15 cellular contexts compared by ENCODE assay signal in the genomic region with DNA sequence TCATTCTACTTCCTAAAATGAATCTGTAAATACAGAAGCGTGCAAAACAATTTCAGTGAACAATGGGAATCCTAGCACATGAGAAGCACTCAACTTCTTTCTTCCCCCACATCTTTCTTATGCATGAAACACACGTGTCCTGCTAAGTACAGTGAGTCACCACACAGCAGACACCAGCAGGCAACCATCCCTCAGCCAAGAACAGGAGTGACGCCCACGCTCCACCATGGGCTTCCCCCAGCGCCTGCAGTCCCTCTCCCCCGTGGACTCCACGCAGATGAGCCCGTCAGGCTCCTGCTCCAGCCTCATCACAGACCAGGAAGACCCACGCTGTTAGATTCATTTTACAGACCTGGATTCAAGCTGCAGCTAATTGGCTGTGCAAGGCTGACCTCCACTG. TPM values are rescaled to one million over a fixed set of nuclear protein-coding genes. Genes with fewer than 3 reads are reported as not detected.
DNase-seq lines count a peak whose midpoint lies in the region; ATAC-seq, FAIRE-seq and TF ChIP-seq lines count a peak whose summit lies in the region.
"Had no signal": no experiment of that assay in that cellular context is flagged by ENCODE, and none has a peak within 500 bp of the region (broad histone marks: within the 10 kb centered on the region; RNA-seq: fewer than 3 reads in every experiment).

No MANE protein-coding gene starts in this region.

- peak; percentile 28 for FAIRE-seq in HTR-8/SVneo (lab: Jason Lieb, UNC)

- no peaks in the 10 kb centered on the region for H3K27me3 ChIP-seq in BE2C

- DNase-seq in BE2C (peak; percentile 51), HTR-8/SVneo (ENCODE audit: insufficient read length, low spot score) (no peak), choroid plexus epithelial cell (ENCODE audit: low read depth) (peak; percentile 26), myocyte (ENCODE audit: low read depth) (peak; percentile 9), NCI-H2171 (lab: John Stamatoyannopoulos, UW) (no peak), GF-D8 (lab: John Stamatoyannopoulos, UW) (no peak)
- DNase-seq in activated CD8-positive, alpha-beta memory T cell treated with anti-CD3 and anti-CD28 coated beads, Interleukin-2, amount 50 U/mL, for 4 hours: no peak
- DNase-seq: activated CD4-positive, alpha-beta T cell treated with anti-CD3 and anti-CD28 coated beads for 36 hours; activated naive CD4-positive, alpha-beta T cell treated with anti-CD3 and anti-CD28 coated beads for 36 hours; DMS79 treated with DMSO at 0.1 percent for 48 hours; nephron progenitor cell; stimulated activated CD4-positive, alpha-beta T cell treated with anti-CD3 and anti-CD28 coated beads, Interleukin-2, amount 100 ng/mL, for 48 hours had no signal

- no peak for ATAC-seq in HG03442 (IDR thresholded peaks at IDR 0.05; ENCODE audit: unreplicated experiment)
- ATAC-seq: activated CD4-positive, alpha-beta T cell treated with anti-CD3 and anti-CD28 coated beads for 36 hours had no signal

- H3K4me1 ChIP-seq in BE2C: peaks cover 16% of the 10 kb centered on the region

- no peak for TF ChIP-seq CTCF in BE2C (IDR thresholded peaks at IDR 0.05; ENCODE audit: low read depth, low read length)
- TF ChIP-seq CTCF in choroid plexus epithelial cell (conservative IDR thresholded peaks at IDR 0.05; ENCODE audit: low read depth, low read length): no peak

- no peaks in the 10 kb centered on the region for H3K9me3 ChIP-seq in BE2C
- H3K9me3 ChIP-seq: thoracic aorta had no signal

- H3K4me3 ChIP-seq in BE2C (ENCODE audit: low read depth, low read length) (no peak overlapping the region; the same call in 1 of the 2 replicates), choroid plexus epithelial cell (ENCODE audit: low read depth, low read length) (no peak overlapping the region)
- H3K4me3 ChIP-seq: lung, thoracic aorta had no signal

- H3K36me3 ChIP-seq in BE2C: no peaks in the 10 kb centered on the region
- H3K36me3 ChIP-seq: thoracic aorta had no signal

RNA-seq across cellular contexts. Expression of gene HMX1, which starts 16.8 kb away (rescaled TPM):
- polyA plus RNA-seq in BE2C (2012; ENCODE audit: insufficient read depth, insufficient read length, low read depth): 31.2 TPM
- not detected in 2 replicates for total RNA-seq in myocyte
- polyA plus RNA-seq in myocyte (2012): not detected
- total RNA-seq: activated CD4-positive, alpha-beta T cell treated with anti-CD3 and anti-CD28 coated beads for 36 hours; activated naive CD4-positive, alpha-beta T cell treated with anti-CD3 and anti-CD28 coated beads for 36 hours; lung had no signal
- polyA plus RNA-seq: lung had no signal

Comparison
In these comparisons a context has a peak if more than half of its experiments do, and no peak if none do; other contexts are left out.
1. DNase-seq: peak in BE2C (single experiment), choroid plexus epithelial cell (single experiment) and myocyte (single experiment); none in HTR-8/SVneo (single experiment), NCI-H2171 (single experiment), activated CD8-positive, alpha-beta memory T cell treated with anti-CD3 and anti-CD28 coated beads, Interleukin-2, amount 50 U/mL, for 4 hours (single experiment) and GF-D8 (single experiment).